Comparison of ENCODE assay signal across 2 cellular contexts in the genomic region with DNA sequence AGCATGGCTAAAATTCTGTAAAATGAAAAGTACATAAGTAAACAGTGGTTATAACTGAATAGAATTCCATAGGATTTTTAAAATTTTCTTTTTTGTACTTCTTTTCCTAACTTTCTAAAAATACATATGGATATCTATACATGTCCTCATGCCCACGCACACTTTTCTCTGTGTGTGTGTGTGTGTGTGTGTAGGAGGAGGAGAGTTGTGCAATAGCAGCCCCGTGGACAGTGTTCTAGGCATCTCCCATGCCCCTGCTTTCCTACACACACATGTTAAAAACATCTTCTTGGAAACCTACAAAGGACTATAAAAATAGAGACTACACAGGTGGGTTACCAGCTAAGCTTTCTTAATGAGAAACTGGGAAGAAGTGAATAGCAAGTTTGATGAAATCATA.
TF ChIP-seq lines count a peak whose summit lies in the region.

No MANE protein-coding gene starts in this region.

TF ChIP-seq in IMR-90, 13 proteins besides CTCF, POLR2A, EP300 and RAD21:
- TF ChIP-seq CEBPB (IDR thresholded peaks at IDR 0.05; ENCODE audit: low read depth, low read length) (peak; percentile 91), NFE2L2 (IDR thresholded peaks at IDR 0.05; ENCODE audit: low read depth, low read length) (no peak)

TF ChIP-seq in H1, 55 proteins besides CTCF, POLR2A, EP300 and RAD21:
- no peak for TF ChIP-seq ZNF274 (IDR thresholded peaks at IDR 0.05; ENCODE audit: borderline replicate concordance, extremely low read depth, low read length)
- no peak for TF ChIP-seq ATF3 (IDR thresholded peaks at IDR 0.05; ENCODE audit: insufficient read depth, low read depth, low read length)
- TF ChIP-seq BRCA1 (IDR thresholded peaks at IDR 0.05; ENCODE audit: low read depth, low read length) = no peak
- TF ChIP-seq CHD2 (IDR thresholded peaks at IDR 0.05; ENCODE audit: low read length) = no peak
- TF ChIP-seq GABPA (IDR thresholded peaks at IDR 0.05; ENCODE audit: borderline replicate concordance, insufficient read depth, low read length) = no peak
- peak; percentile 31; the same call in 1 of the 2 replicates for TF ChIP-seq CEBPB (IDR thresholded peaks at IDR 0.05; ENCODE audit: low read depth, low read length)
- TF ChIP-seq EZH2 (IDR thresholded peaks at IDR 0.05; ENCODE audit: low read depth, low read length, severe bottlenecking) = no peak
- no peak for TF ChIP-seq TAF1 (IDR thresholded peaks at IDR 0.05; ENCODE audit: low read depth, low read length)
